In the genomic region with DNA sequence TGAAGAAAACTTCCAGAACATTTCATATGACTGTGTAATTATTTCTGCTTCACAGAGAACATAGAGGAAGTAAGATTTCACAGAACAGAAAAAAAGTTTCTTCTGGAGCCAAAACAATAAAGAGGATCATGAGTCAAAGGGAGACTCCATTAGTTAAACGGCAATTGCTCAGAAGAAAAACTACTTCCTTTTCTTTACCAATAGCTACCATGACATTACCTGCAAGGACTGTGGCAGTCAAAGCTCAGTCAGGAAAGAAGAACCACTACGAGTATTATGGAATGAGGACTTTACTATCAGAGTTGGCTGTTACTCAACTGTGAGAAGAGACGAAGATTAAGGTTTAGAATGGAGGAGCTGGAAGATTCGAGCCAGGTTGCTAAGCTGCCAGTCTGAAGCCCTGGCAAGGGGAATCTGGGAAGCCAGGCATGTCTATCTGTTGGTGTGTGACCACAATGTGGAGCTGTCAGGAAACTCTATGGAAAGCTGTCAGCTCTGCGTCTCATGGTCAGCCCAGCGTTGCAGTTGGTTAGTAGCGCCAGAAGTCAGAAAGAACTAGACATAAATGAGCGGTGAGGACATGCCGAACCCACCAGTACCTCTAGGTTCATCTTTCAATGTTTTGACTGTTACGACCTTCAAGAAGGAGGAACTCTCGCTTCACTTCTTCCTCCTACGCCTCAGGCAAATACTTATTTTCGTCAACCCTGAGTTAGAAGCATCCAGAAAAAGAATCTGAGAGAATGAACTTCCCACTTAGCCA, we compare ENCODE assay signal across 11 cellular contexts.
DNase-seq lines count a peak whose midpoint lies in the region; ATAC-seq and TF ChIP-seq lines count a peak whose summit lies in the region.
"Had no signal": no experiment of that assay in that cellular context is flagged by ENCODE, and none has a peak within 500 bp of the region (broad histone marks: within the 10 kb centered on the region; RNA-seq: fewer than 3 reads in every experiment).

No MANE protein-coding gene starts in this region.

- H3K4me1 Mint-ChIP-seq in activated naive CD4-positive, alpha-beta T cell treated with anti-CD3 and anti-CD28 coated beads, Interleukin-2, amount 10 ng/mL, durations not matched to agents 7 days and 5 days, result no peaks in the 10 kb centered on the region
- H3K4me1 Mint-ChIP-seq: T-cell had no signal

- H3K27me3 Mint-ChIP-seq in activated naive CD4-positive, alpha-beta T cell treated with anti-CD3 and anti-CD28 coated beads, Interleukin-2, amount 10 ng/mL, durations not matched to agents 7 days and 5 days, result no peaks in the 10 kb centered on the region
- H3K27me3 Mint-ChIP-seq: T-cell had no signal

- H3K27ac Mint-ChIP-seq in activated naive CD4-positive, alpha-beta T cell treated with anti-CD3 and anti-CD28 coated beads, Interleukin-2, amount 10 ng/mL, durations not matched to agents 7 days and 5 days, result no peak overlapping the region
- H3K27ac Mint-ChIP-seq: activated naive CD4-positive, alpha-beta T cell treated with anti-CD3 and anti-CD28 coated beads, Interleukin-2, amount 50 U/mL, for 72 hours; T-cell had no signal

- no peaks in the 10 kb centered on the region for H3K79me2 ChIP-seq in OCI-LY3 (ENCODE audit: low read length)

- H3K4me3 Mint-ChIP-seq in activated naive CD4-positive, alpha-beta T cell treated with anti-CD3 and anti-CD28 coated beads, Interleukin-2, amount 10 ng/mL, durations not matched to agents 7 days and 5 days, result no peak overlapping the region
- H3K4me3 Mint-ChIP-seq: T-cell had no signal

- peak overlapping the region; percentile 37; the same call in 1 of the 2 replicates for H2AFZ ChIP-seq in OCI-LY3 (ENCODE audit: low read depth, low read length)

- no peaks in the 10 kb centered on the region for H3K36me3 Mint-ChIP-seq in activated naive CD4-positive, alpha-beta T cell treated with anti-CD3 and anti-CD28 coated beads, Interleukin-2, amount 10 ng/mL, durations not matched to agents 7 days and 5 days
- H3K36me3 Mint-ChIP-seq: activated naive CD4-positive, alpha-beta T cell treated with anti-CD3 and anti-CD28 coated beads, Interleukin-2, amount 50 U/mL, for 72 hours; T-cell had no signal

- DNase-seq in GM06990 (ENCODE audit: extremely low read depth, insufficient read length), result peak; percentile 28
- DNase-seq in NCI-H146 treated with DMSO at 0.1 percent for 48 hours (lab: John Stamatoyannopoulos, UW; ENCODE audit: unreplicated experiment), result no peak
- DNase-seq in activated CD4-positive, CD25-positive, alpha-beta regulatory T cell (lab: John Stamatoyannopoulos, UW), result no peak
- DNase-seq in medulla oblongata (ENCODE audit: extremely low spot score), result no peak
- DNase-seq in activated naive CD4-positive, alpha-beta T cell treated with anti-CD3 and anti-CD28 coated beads, Interleukin-2, amount 10 ng/mL, durations not matched to agents 7 days and 5 days, result no peak
- DNase-seq: lower lobe of right lung, T-cell had no signal

- ATAC-seq in GM19438 (IDR thresholded peaks at IDR 0.05; ENCODE audit: low read depth, unreplicated experiment) (peak; percentile 86), HG02970 (IDR thresholded peaks at IDR 0.05; ENCODE audit: low FRiP score, unreplicated experiment) (peak; percentile 82)
- ATAC-seq: activated naive CD4-positive, alpha-beta T cell treated with anti-CD3 and anti-CD28 coated beads, Interleukin-2, amount 50 U/mL, for 72 hours; lower lobe of right lung; T-cell had no signal

- peak overlapping the region; percentile 99 for H3K27ac ChIP-seq in OCI-LY3 (ENCODE audit: low read length)
- H3K27ac ChIP-seq: lower lobe of right lung had no signal

- no peaks in the 10 kb centered on the region for H4K20me1 ChIP-seq in OCI-LY3 (ENCODE audit: insufficient read depth, low read length)

- CTCF ChIA-PET in activated naive CD4-positive, alpha-beta T cell treated with anti-CD3 and anti-CD28 coated beads, Interleukin-2, amount 10 ng/mL, durations not matched to agents 7 days and 5 days (lab: Charles Lee), result no interaction called here

- peak overlapping the region; percentile 82 for H3K9ac ChIP-seq in OCI-LY3 (ENCODE audit: low read length)

- no peaks in the 10 kb centered on the region for H3K9me3 Mint-ChIP-seq in activated naive CD4-positive, alpha-beta T cell treated with anti-CD3 and anti-CD28 coated beads, Interleukin-2, amount 10 ng/mL, durations not matched to agents 7 days and 5 days

- H3K4me3 ChIP-seq in GM06990 (replicated peaks; ENCODE audit: low read depth, low read length), result peak overlapping the region; percentile 50
- peak overlapping the region; percentile 75 for H3K4me3 ChIP-seq in OCI-LY3 (ENCODE audit: low read length)
- H3K4me3 ChIP-seq: lower lobe of right lung had no signal

- peak overlapping the region; percentile 97 for H3K4me2 ChIP-seq in OCI-LY3 (ENCODE audit: low read length)

- H3K4me1 ChIP-seq in OCI-LY3 (ENCODE audit: low read length), result peaks cover 48% of the 10 kb centered on the region
- H3K4me1 ChIP-seq: lower lobe of right lung had no signal

- H3K27me3 ChIP-seq in GM06990 (replicated peaks; ENCODE audit: control insufficient read depth, insufficient read depth, low read length), result no peaks in the 10 kb centered on the region
- no peaks in the 10 kb centered on the region for H3K27me3 ChIP-seq in OCI-LY3 (ENCODE audit: low read depth, low read length)

- no peaks in the 10 kb centered on the region for H3K36me3 ChIP-seq in GM06990 (ENCODE audit: control insufficient read depth, insufficient read depth, low read length)
- peaks cover 8% of the 10 kb centered on the region for H3K36me3 ChIP-seq in OCI-LY3 (replicated peaks; ENCODE audit: low read depth, low read length)
- H3K36me3 ChIP-seq: lower lobe of right lung had no signal

- no peaks in the 10 kb centered on the region for H3K9me3 ChIP-seq in OCI-LY3 (ENCODE audit: insufficient read depth, low read length)
- H3K9me3 ChIP-seq: lower lobe of right lung had no signal

- TF ChIP-seq CTCF in GM06990 (IDR thresholded peaks at IDR 0.05; ENCODE audit: insufficient read depth, low read length, poor library complexity, severe bottlenecking), result no peak
- TF ChIP-seq CTCF in OCI-LY3 (IDR thresholded peaks at IDR 0.05; ENCODE audit: low read depth, low read length), result no peak
